In the genomic region with DNA sequence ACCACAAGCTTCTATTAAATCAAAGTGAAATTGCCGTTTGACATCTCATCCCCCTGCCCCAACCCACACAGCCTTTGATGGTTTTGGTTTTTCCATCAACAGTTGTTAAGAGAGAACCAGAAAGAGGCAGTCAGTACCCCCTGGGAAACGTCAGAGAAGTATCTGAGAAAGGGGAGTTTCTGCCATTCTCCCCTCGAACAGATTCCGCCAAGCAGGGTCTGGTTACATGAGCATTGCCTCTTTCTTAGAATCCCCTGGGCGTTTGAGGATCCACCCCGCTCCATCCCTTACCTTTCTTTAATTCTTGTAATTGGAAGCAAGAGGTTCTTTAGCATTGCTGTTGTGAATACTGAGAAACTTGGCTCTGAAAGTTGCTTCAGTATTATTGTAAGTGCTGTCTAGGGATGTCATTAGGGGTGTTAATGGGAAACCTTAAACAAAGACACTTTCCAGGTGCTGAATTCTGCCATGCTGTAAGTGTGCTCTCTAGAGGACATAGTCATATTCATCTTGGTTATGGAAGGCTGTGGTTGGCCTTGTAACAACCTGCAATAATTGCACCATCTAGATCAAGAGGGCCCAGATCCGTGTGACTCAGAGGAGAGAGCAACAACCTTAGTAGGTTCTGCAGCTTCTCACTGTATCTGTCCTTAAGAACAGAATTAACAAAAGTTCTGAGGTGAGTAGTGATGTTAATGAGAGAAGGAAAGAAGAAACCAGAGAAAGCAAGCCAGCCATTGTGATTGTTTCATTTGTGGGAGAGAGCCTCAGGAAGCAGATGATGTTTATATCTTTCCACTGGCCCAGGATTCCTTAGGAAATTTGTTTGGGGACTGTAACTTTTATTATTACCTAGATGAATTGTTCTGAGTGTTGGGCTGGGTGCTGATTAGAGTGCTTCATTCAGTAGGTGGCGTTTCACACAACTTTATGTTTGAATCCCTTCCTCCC, we compare ENCODE assay signal across 8 cellular contexts. TPM values are rescaled to one million over a fixed set of nuclear protein-coding genes. Genes with fewer than 3 reads are reported as not detected.
DNase-seq lines count a peak whose midpoint lies in the region; ATAC-seq and TF ChIP-seq lines count a peak whose summit lies in the region.

No MANE protein-coding gene starts in this region.

- CTCF ChIA-PET in GM10248 (lab: Yijun Ruan, JAX) = interaction anchor here (0.9 to 6.6 kb wide), 5 partner anchors 10 to 90 kb away, joined by 3 to 51 read pairs (median 10); a partner anchor contains a TSS
- CTCF ChIA-PET in activated CD4-positive, alpha-beta memory T cell treated with anti-CD3 and anti-CD28 coated beads for 36 hours (lab: Charles Lee) = interaction anchor here (1.6 to 8.5 kb wide), 3 partner anchors 9 to 27 kb away, joined by 6 to 74 read pairs (median 23); a partner anchor contains a TSS

- H3K36me3 ChIP-seq in KOPT-K1 (ENCODE audit: insufficient read depth, low read length) (peaks cover 88% of the 10 kb centered on the region), gastroesophageal sphincter (peaks cover 0 to 29% of the 10 kb centered on the region in 2 donors), uterus (no peaks in the 10 kb centered on the region)

- whole genome bisulfite sequencing in gastroesophageal sphincter (ENCODE audit: low coverage in 1 of 2), 2 donors = 24 to 43% methylated on average over 5 to 6 of the region's 8 CpGs

- peaks cover 46% of the 10 kb centered on the region for H3K36me3 Mint-ChIP-seq in activated CD4-positive, alpha-beta memory T cell treated with anti-CD3 and anti-CD28 coated beads for 36 hours

- ATAC-seq in gastroesophageal sphincter = peak; percentile 63

- H3K9me3 Mint-ChIP-seq in activated CD4-positive, alpha-beta memory T cell treated with anti-CD3 and anti-CD28 coated beads for 36 hours = no peaks in the 10 kb centered on the region

- H3K27ac ChIP-seq in KOPT-K1 (ENCODE audit: low read depth, low read length, poor library complexity, severe bottlenecking) (peak overlapping the region; percentile 16), gastroesophageal sphincter (no peak overlapping the region), uterus (no peak overlapping the region)

- TF ChIP-seq POLR2A in gastroesophageal sphincter (IDR thresholded peaks at IDR 0.05) (no peak), uterus (IDR thresholded peaks at IDR 0.05) (no peak)

- no peak for TF ChIP-seq EP300 in gastroesophageal sphincter (IDR thresholded peaks at IDR 0.05)

- DNase-seq in GM10248 (ENCODE audit: extremely low spot score) (no peak), GM13977 (ENCODE audit: low spot score) (no peak), NCI-H510A (lab: John Stamatoyannopoulos, UW) (no peak), uterus (no peak)
- DNase-seq in activated CD4-positive, alpha-beta memory T cell treated with anti-CD3 and anti-CD28 coated beads for 36 hours = peak; percentile 77
- peak; percentile 40 to 49 for DNase-seq in stimulated activated CD8-positive, alpha-beta memory T cell treated with anti-CD3 and anti-CD28 coated beads, Interleukin-15, amount 100 ng/mL, for 48 hours (ENCODE audit: low read depth in 2 of 2)

- H3K4me3 ChIP-seq in gastroesophageal sphincter (no peak overlapping the region), uterus (no peak overlapping the region)

- intact Hi-C loops in activated CD4-positive, alpha-beta memory T cell treated with anti-CD3 and anti-CD28 coated beads for 36 hours (cut with micrococcal nuclease) = loop anchor here (1.0 to 10.0 kb wide), 7 partner anchors 9 to 1572 kb away; a partner anchor contains a TSS
- intact Hi-C loops in uterus (cut with DNase I; ENCODE audit: low total_unique reads) = no loop called here

- no peaks in the 10 kb centered on the region for H3K9me3 ChIP-seq in KOPT-K1 (ENCODE audit: insufficient read depth, low read length, poor library complexity, severe bottlenecking)
- no peaks in the 10 kb centered on the region for H3K9me3 ChIP-seq in gastroesophageal sphincter
- H3K9me3 ChIP-seq in uterus = no peaks in the 10 kb centered on the region

- in situ Hi-C loops in GM13977 (cut with MboI; ENCODE audit: low pct_unique_long_range_greater_than_20kb, low sequenced_read_pairs, unreplicated experiment) = no loop called here

- H3K27ac Mint-ChIP-seq in activated CD4-positive, alpha-beta memory T cell treated with anti-CD3 and anti-CD28 coated beads for 36 hours = peak overlapping the region; percentile 92

- H3K4me3 Mint-ChIP-seq in activated CD4-positive, alpha-beta memory T cell treated with anti-CD3 and anti-CD28 coated beads for 36 hours = peak overlapping the region; percentile 54

- H3K4me1 ChIP-seq in gastroesophageal sphincter = peaks cover 23 to 100% (median 36%) of the 10 kb centered on the region in 3 donors
- H3K4me1 ChIP-seq in uterus = no peaks in the 10 kb centered on the region

- H3K4me1 Mint-ChIP-seq in activated CD4-positive, alpha-beta memory T cell treated with anti-CD3 and anti-CD28 coated beads for 36 hours (ENCODE audit: low read depth) = peaks cover 86% of the 10 kb centered on the region

- POLR2A ChIA-PET in GM10248 (lab: Yijun Ruan, JAX) = no interaction called here
- POLR2A ChIA-PET in activated CD4-positive, alpha-beta memory T cell treated with anti-CD3 and anti-CD28 coated beads for 36 hours (lab: Charles Lee) = interaction anchor here (0.7 to 2.4 kb wide), 4 partner anchors 9 to 764 kb away, joined by 3 to 26 read pairs (median 8); a partner anchor contains a TSS

- H3K27me3 Mint-ChIP-seq in activated CD4-positive, alpha-beta memory T cell treated with anti-CD3 and anti-CD28 coated beads for 36 hours = no peaks in the 10 kb centered on the region

- no peaks in the 10 kb centered on the region for H3K27me3 ChIP-seq in gastroesophageal sphincter
- no peaks in the 10 kb centered on the region for H3K27me3 ChIP-seq in uterus

- TF ChIP-seq CTCF in GM10248 (IDR thresholded peaks at IDR 0.05; ENCODE audit: control extremely low read depth, extremely low read depth, low read depth, missing control alignments) (peak; percentile 21), gastroesophageal sphincter (IDR thresholded peaks at IDR 0.05) (peak in 1 of 4 experiments; percentile 2), GM13977 (IDR thresholded peaks at IDR 0.05; ENCODE audit: extremely low read depth, insufficient read depth, missing control alignments) (no peak), uterus (IDR thresholded peaks at IDR 0.05) (no peak)

RNA-seq across cellular contexts. Expression of a gene that starts 8.9 kb away (rescaled TPM):
- 100 to 1,000 TPM; 481 to 486 TPM for total RNA-seq in activated CD4-positive, alpha-beta memory T cell treated with anti-CD3 and anti-CD28 coated beads for 36 hours
- total RNA-seq in gastroesophageal sphincter (100 to 1,000 TPM; 251 to 408 (median 329) TPM), uterus (100 to 1,000 TPM; 201 to 298 (median 263) TPM)

RNA-seq across cellular contexts. Expression of a gene that starts 43.1 kb away (rescaled TPM):
- 10 to 100 TPM; 31.2 to 31.9 TPM for total RNA-seq in activated CD4-positive, alpha-beta memory T cell treated with anti-CD3 and anti-CD28 coated beads for 36 hours
- total RNA-seq in gastroesophageal sphincter (10 to 100 TPM; 10.4 to 15.4 (median 12.6) TPM), uterus (10 to 100 TPM in 2 of 4 donors, 1 to 10 TPM in 2; 3.3 to 45.7 (median 20.4) TPM)

Comparison
In these comparisons a context has a peak if more than half of its experiments do, and no peak if none do; other contexts are left out.
1. DNase-seq: peak in activated CD4-positive, alpha-beta memory T cell treated with anti-CD3 and anti-CD28 coated beads for 36 hours (single experiment) and stimulated activated CD8-positive, alpha-beta memory T cell treated with anti-CD3 and anti-CD28 coated beads, Interleukin-15, amount 100 ng/mL, for 48 hours (2 of 2); none in GM10248 (single experiment), GM13977 (single experiment), NCI-H510A (single experiment) and uterus (0 of 2).